ENCODE assay signal across 19 cellular contexts in genomic region chr3:20074226-20075063, GRCh38. TPM values are rescaled to one million over a fixed set of nuclear protein-coding genes. Genes with fewer than 3 reads are reported as not detected.
DNase-seq lines count a peak whose midpoint lies in the region; ATAC-seq, FAIRE-seq and TF ChIP-seq lines count a peak whose summit lies in the region.
"Had no signal": no experiment of that assay in that cellular context is flagged by ENCODE, and none has a peak within 500 bp of the region (broad histone marks: within the 10 kb centered on the region; RNA-seq: fewer than 3 reads in every experiment).

No MANE protein-coding gene starts in this region.

- H3K4me2 ChIP-seq in HepG2 (ENCODE audit: low read depth, low read length) (no peak overlapping the region), mammary epithelial cell (ENCODE audit: insufficient read depth, low read depth, low read length) (peak overlapping the region; percentile 35), keratinocyte (ENCODE audit: control insufficient read depth, extremely low read depth, insufficient read depth, low read depth, low read length) (no peak overlapping the region)
- H3K4me2 ChIP-seq: A549 had no signal

- H3K9ac ChIP-seq in HepG2 (ENCODE audit: insufficient read depth, low read depth, low read length): no peak overlapping the region
- no peak overlapping the region for H3K9ac ChIP-seq in mammary epithelial cell (ENCODE audit: insufficient read depth, low read length)
- H3K9ac ChIP-seq in keratinocyte (ENCODE audit: control insufficient read depth, extremely low read depth, insufficient read depth, low read length): no peak overlapping the region

- ATAC-seq in HepG2 (no peak), right lobe of liver (no peak), GM19351 (IDR thresholded peaks at IDR 0.05; ENCODE audit: unreplicated experiment) (no peak), HG03378 (IDR thresholded peaks at IDR 0.05; ENCODE audit: unreplicated experiment) (no peak)
- ATAC-seq: A549; activated T-cell treated with anti-CD3 and anti-CD28 coated beads, Interleukin-2, amount 50 U/mL, for 4 hours; heart left ventricle; left ventricle myocardium superior had no signal

- in situ Hi-C loops in HepG2 (cut with HindIII; ENCODE audit: extremely low pct_ligation_motif_present, low pct_unique_long_range_greater_than_20kb) (no loop called here), mammary epithelial cell (cut with MboI; ENCODE audit: low sequenced_read_pairs in 2 of 2) (no loop called here)

- TF ChIP-seq POLR2A in HepG2 (IDR thresholded peaks at IDR 0.05; ENCODE audit: insufficient read depth in 1 of 2, low read depth in 2 of 2, low read length in 2 of 2) (no peak), right lobe of liver (IDR thresholded peaks at IDR 0.05) (no peak), H54 (IDR thresholded peaks at IDR 0.05; ENCODE audit: low read depth, low read length) (no peak)

- WGBS in HepG2 (ENCODE audit: low lambda C conversion rate): 91% methylated on average over 6 of the region's 6 CpGs
- 92% methylated on average over 6 of the region's 6 CpGs for WGBS in right lobe of liver (ENCODE audit: insufficient coverage, low coverage, low lambda C conversion rate, missing lambda C conversion rate)
- WGBS in mammary epithelial cell (ENCODE audit: low coverage, missing lambda C conversion rate): 45% methylated on average over 5 of the region's 6 CpGs

- H3K79me2 ChIP-seq in HepG2 (ENCODE audit: insufficient read depth, low read length): no peaks in the 10 kb centered on the region
- H3K79me2 ChIP-seq in mammary epithelial cell (ENCODE audit: insufficient read depth, low read length): no peaks in the 10 kb centered on the region
- H3K79me2 ChIP-seq in keratinocyte (ENCODE audit: control insufficient read depth, insufficient read depth, low read length): no peaks in the 10 kb centered on the region

- H3K9me3 ChIP-seq in HepG2 (ENCODE audit: low read length) (no peaks in the 10 kb centered on the region), right lobe of liver (no peaks in the 10 kb centered on the region), mammary epithelial cell (replicated peaks; ENCODE audit: insufficient read depth, low read length) (no peaks in the 10 kb centered on the region), keratinocyte (ENCODE audit: control insufficient read depth, low read depth, low read length) (no peaks in the 10 kb centered on the region)
- H3K9me3 ChIP-seq: A549, ascending aorta, heart left ventricle, MG63, upper lobe of left lung had no signal

- H3K27ac ChIP-seq in HepG2 (ENCODE audit: extremely low read length, insufficient read depth, low read length): no peak overlapping the region
- no peak overlapping the region for H3K27ac ChIP-seq in right lobe of liver
- no peak overlapping the region for H3K27ac ChIP-seq in mammary epithelial cell (ENCODE audit: insufficient read depth, low read depth, low read length)
- no peak overlapping the region for H3K27ac ChIP-seq in keratinocyte (ENCODE audit: control insufficient read depth, insufficient read depth, low read length)
- H3K27ac ChIP-seq: A549, ascending aorta had no signal

- no peaks in the 10 kb centered on the region for H3K9me1 ChIP-seq in keratinocyte (ENCODE audit: control insufficient read depth, extremely low read depth, insufficient read depth, low read length)

- BruUV-seq in HepG2 (replicated peaks; lab: Mats Ljungman, UMichigan) (no TSS peak), mammary epithelial cell (replicated peaks; lab: Mats Ljungman, UMichigan) (no TSS peak)

- H4K20me1 ChIP-seq in HepG2 (ENCODE audit: insufficient read depth, low read length): no peaks in the 10 kb centered on the region
- H4K20me1 ChIP-seq in mammary epithelial cell (ENCODE audit: insufficient read depth, low read length): no peaks in the 10 kb centered on the region
- H4K20me1 ChIP-seq in keratinocyte (ENCODE audit: control insufficient read depth, extremely low read depth, insufficient read depth, low read length): no peaks in the 10 kb centered on the region

- no peak for FAIRE-seq in HepG2 (lab: Jason Lieb, UNC)
- no peak for FAIRE-seq in keratinocyte (lab: Jason Lieb, UNC)
- FAIRE-seq in H54 (lab: Jason Lieb, UNC): no peak
- FAIRE-seq: A549 had no signal

- H3K36me3 ChIP-seq in HepG2 (replicated peaks in 1 of 2; ENCODE audit: control insufficient read depth in 1 of 2, insufficient read depth in 2 of 2, low read length in 2 of 2): no peaks in the 10 kb centered on the region
- H3K36me3 ChIP-seq in right lobe of liver: no peaks in the 10 kb centered on the region
- no peaks in the 10 kb centered on the region for H3K36me3 ChIP-seq in mammary epithelial cell (ENCODE audit: insufficient read depth, low read length)
- no peaks in the 10 kb centered on the region for H3K36me3 ChIP-seq in keratinocyte (ENCODE audit: control insufficient read depth in 2 of 2, extremely low read depth in 1 of 2, insufficient read depth in 2 of 2, low read length in 2 of 2)
- H3K36me3 ChIP-seq: MG63 had no signal

- CTCF ChIA-PET in HepG2 (lab: Yijun Ruan, JAX; ENCODE audit: low intra/inter-chr PET ratio, low total read pairs) (no interaction called here), mammary epithelial cell (lab: Charles Lee; ENCODE audit: low non-redundant PET) (no interaction called here)

- dilution Hi-C loops in mammary epithelial cell (cut with HindIII; ENCODE audit: low sequenced_read_pairs) (no loop called here), keratinocyte (cut with MboI; ENCODE audit: extremely low pct_ligation_motif_present, low sequenced_read_pairs) (no loop called here)

- no peak overlapping the region for H3K4me3 ChIP-seq in HepG2 (replicated peaks in 1 of 3; ENCODE audit: insufficient read depth in 1 of 3, low read depth in 2 of 3, low read length in 3 of 3)
- no peak overlapping the region for H3K4me3 ChIP-seq in right lobe of liver
- no peak overlapping the region for H3K4me3 ChIP-seq in mammary epithelial cell (replicated peaks in 1 of 3; ENCODE audit: insufficient read depth in 1 of 3, low read depth in 2 of 3, low read length in 3 of 3)
- no peak overlapping the region for H3K4me3 ChIP-seq in keratinocyte (ENCODE audit: control insufficient read depth in 2 of 3, extremely low read depth in 1 of 3, insufficient read depth in 2 of 3, low read depth in 1 of 3, low read length in 3 of 3)
- H3K4me3 ChIP-seq: A549, ascending aorta, heart left ventricle, MG63, upper lobe of left lung had no signal

- TF ChIP-seq EP300 in HepG2 (IDR thresholded peaks at IDR 0.05; ENCODE audit: low read depth in 2 of 2, low read length in 2 of 2) (no peak), HepG2 (CRISPR knock-in tag; IDR thresholded peaks at IDR 0.05; ENCODE audit: borderline replicate concordance) (no peak)

- intact Hi-C loops in HepG2 (cut with micrococcal nuclease; ENCODE audit: unreplicated experiment) (no loop called here), right lobe of liver (cut with DNase I) (no loop called here), mammary epithelial cell (cut with micrococcal nuclease) (no loop called here)

- no peaks in the 10 kb centered on the region; a peak in 1 of 5 replicates for H3K27me3 ChIP-seq in HepG2 (ENCODE audit: control insufficient read depth in 1 of 2, insufficient read depth in 2 of 2, low read length in 2 of 2)
- H3K27me3 ChIP-seq in right lobe of liver: no peaks in the 10 kb centered on the region
- no peaks in the 10 kb centered on the region for H3K27me3 ChIP-seq in mammary epithelial cell (ENCODE audit: insufficient read depth, low read length)
- no peaks in the 10 kb centered on the region for H3K27me3 ChIP-seq in keratinocyte (ENCODE audit: control insufficient read depth, extremely low read depth, insufficient read depth, low read length)
- H3K27me3 ChIP-seq: ascending aorta, heart left ventricle, MG63, upper lobe of left lung had no signal

- POLR2A ChIA-PET in HepG2 (lab: Yijun Ruan, JAX): no interaction called here

- H2AFZ ChIP-seq in HepG2 (ENCODE audit: low read length): no peak overlapping the region
- H2AFZ ChIP-seq in mammary epithelial cell (ENCODE audit: low read depth, low read length): no peak overlapping the region
- H2AFZ ChIP-seq in keratinocyte (ENCODE audit: control insufficient read depth, low read length): peak overlapping the region; percentile 5

- no peak for DNase-seq in HepG2 (ENCODE audit: low spot score)
- DNase-seq in right lobe of liver: no peak
- DNase-seq in mammary epithelial cell: peak; percentile 80
- DNase-seq in keratinocyte (ENCODE audit: low read depth, low spot score): no peak
- DNase-seq in activated CD4-positive, alpha-beta T cell treated with anti-CD3 and anti-CD28 coated beads for 48 hours: no peak
- no peak for DNase-seq in H54 (ENCODE audit: insufficient read length, low spot score)
- DNase-seq: activated T-cell treated with anti-CD3 and anti-CD28 coated beads, Interleukin-2, amount 50 U/mL, for 4 hours; heart left ventricle; left ventricle myocardium superior; MG63; NCI-H345; occipital lobe; OCI-M1; SW 1271; upper lobe of left lung had no signal

- TF ChIP-seq CTCF in HepG2 (CRISPR knock-in tag; IDR thresholded peaks at IDR 0.05) (no peak), right lobe of liver (IDR thresholded peaks at IDR 0.05) (no peak), mammary epithelial cell (conservative IDR thresholded peaks at IDR 0.05 in 1 of 2, IDR thresholded peaks at IDR 0.05 in 1 of 2; ENCODE audit: extremely low read depth in 1 of 2, insufficient read depth in 1 of 2, low read depth in 1 of 2, low read length in 2 of 2) (no peak), keratinocyte (optimal IDR thresholded peaks at IDR 0.05 in 1 of 3, IDR thresholded peaks at IDR 0.05 in 1 of 3, conservative IDR thresholded peaks at IDR 0.05 in 1 of 3; ENCODE audit: extremely low read depth in 1 of 3, insufficient read depth in 2 of 3, low read length in 3 of 3) (no peak)

- H3K4me1 ChIP-seq in HepG2 (ENCODE audit: insufficient read depth, low read length): peaks cover 14% of the 10 kb centered on the region
- peaks cover 0 to 17% (median 0%) of the 10 kb centered on the region in 4 donors for H3K4me1 ChIP-seq in right lobe of liver
- H3K4me1 ChIP-seq in mammary epithelial cell (ENCODE audit: insufficient read depth, low read length): peaks cover 12% of the 10 kb centered on the region
- H3K4me1 ChIP-seq in keratinocyte (ENCODE audit: control insufficient read depth, extremely low read depth, insufficient read depth, low read length): peaks cover 2% of the 10 kb centered on the region
- H3K4me1 ChIP-seq: ascending aorta had no signal

- TF ChIP-seq RAD21 in HepG2 (CRISPR knock-in tag; IDR thresholded peaks at IDR 0.05): no peak

RNA-seq across cellular contexts. Expression of gene KAT2B, which starts 34.2 kb away (rescaled TPM):
- total RNA-seq in HepG2 (2016; rRNA removed; fragmentation: Illumina TruSeq; extraction: Trizol) (0.97 and 1.00 TPM in 2 replicates), right lobe of liver (10 to 100 TPM; 25.6 to 35.7 (median 30.3) TPM), mammary epithelial cell (10 to 100 TPM in 1 of 2 donors, 1 to 10 TPM in 1; 8.6 to 16.2 TPM)
- 0.09 and 0.30 TPM in 2 replicates for total RNA-seq in HepG2 (2016; cell fraction: cytosol; rRNA removed; fragmentation: Illumina TruSeq; extraction: Trizol; ENCODE audit: low read depth)
- 1.5 and 2.1 TPM in 2 replicates for total RNA-seq in HepG2 (2016; cell fraction: insoluble cytoplasmic fraction; rRNA removed; fragmentation: Illumina TruSeq; extraction: Trizol)
- 0.76 and 1.1 TPM in 2 replicates for total RNA-seq in HepG2 (2016; cell fraction: membrane; rRNA removed; fragmentation: Illumina TruSeq; extraction: Trizol)
- 2.9 and 3.8 TPM in 2 replicates for total RNA-seq in HepG2 (2016; cell fraction: nucleus; rRNA removed; fragmentation: Illumina TruSeq; extraction: Trizol)
- polyA plus RNA-seq in HepG2 (2011; rRNA removed) (1.4 and 1.7 TPM in 2 replicates), mammary epithelial cell (3.4 TPM), keratinocyte (3.3 to 4.6 TPM (median 3.7 TPM) in 3 replicates)
- 0.52 and 0.92 TPM in 2 replicates for polyA plus RNA-seq in HepG2 (2011; cell fraction: cytosol; rRNA removed)
- polyA plus RNA-seq in HepG2 (2011; cell fraction: nucleus; rRNA removed): 1.9 and 2.4 TPM in 2 replicates
- 1.3 and 1.7 TPM in 2 replicates for polyA plus RNA-seq in HepG2 (2012)
- 0.16 and 0.21 TPM in 2 replicates for polyA plus RNA-seq in HepG2 (2016; cell fraction: cytosol; fragmentation: Illumina TruSeq; extraction: Trizol; ENCODE audit: low read depth)
- polyA plus RNA-seq in HepG2 (2016; cell fraction: insoluble cytoplasmic fraction; fragmentation: Illumina TruSeq; extraction: Trizol; ENCODE audit: low read depth): 1.2 and 1.7 TPM in 2 replicates
- polyA plus RNA-seq in HepG2 (2016; cell fraction: membrane; fragmentation: Illumina TruSeq; extraction: Trizol; ENCODE audit: low read depth): 0.60 and 0.66 TPM in 2 replicates
- polyA plus RNA-seq in HepG2 (2016; cell fraction: nucleus; fragmentation: Illumina TruSeq; extraction: Trizol; ENCODE audit: insufficient read depth, low read depth): 2.6 and 3.1 TPM in 2 replicates
- 1.3 and 6.1 TPM in 2 replicates for polyA minus RNA-seq in HepG2 (2011; rRNA and poly(A)+ RNA removed; ENCODE audit: low replicate concordance)
- polyA minus RNA-seq in HepG2 (2011; cell fraction: cytosol; rRNA and poly(A)+ RNA removed): 1.7 and 2.0 TPM in 2 replicates
- 3.2 and 4.8 TPM in 2 replicates for polyA minus RNA-seq in HepG2 (2011; cell fraction: nucleus; rRNA and poly(A)+ RNA removed)
- polyA minus RNA-seq in mammary epithelial cell (9.9 TPM), keratinocyte (1.4 to 6.0 TPM (median 2.1 TPM) in 3 replicates)
- polyA plus RNA-seq in keratinocyte (2011; ENCODE audit: low read depth): 27.3 TPM
- 2.9 and 5.7 TPM in 2 replicates for polyA plus RNA-seq in keratinocyte (2011; cell fraction: cytosol; rRNA removed)
- polyA plus RNA-seq in keratinocyte (2011; cell fraction: nucleus; rRNA removed): 3.9 and 5.5 TPM in 2 replicates
- 3.0 and 8.2 TPM in 2 replicates for polyA plus RNA-seq in keratinocyte (2012; ENCODE audit: low replicate concordance)
- polyA minus RNA-seq in keratinocyte (2011; cell fraction: cytosol; rRNA and poly(A)+ RNA removed): 3.8 TPM
- 5.0 and 5.3 TPM in 2 replicates for polyA minus RNA-seq in keratinocyte (2011; cell fraction: nucleus; rRNA and poly(A)+ RNA removed)
